In genomic region chr7:116242177-116242576, GRCh38 we compare ENCODE assay signal across 19 cellular contexts. TPM values are rescaled to one million over a fixed set of nuclear protein-coding genes. Genes with fewer than 3 reads are reported as not detected.
DNase-seq lines count a peak whose midpoint lies in the region; ATAC-seq and TF ChIP-seq lines count a peak whose summit lies in the region.
"Had no signal": no experiment of that assay in that cellular context is flagged by ENCODE, and none has a peak within 500 bp of the region (broad histone marks: within the 10 kb centered on the region; RNA-seq: fewer than 3 reads in every experiment).

No MANE protein-coding gene starts in this region.

- no peak overlapping the region for H3K4me2 ChIP-seq in DND-41 (ENCODE audit: insufficient read depth, low read length)
- no peak overlapping the region for H3K4me2 ChIP-seq in SK-N-SH
- H3K4me2 ChIP-seq: BLaER1 treated with 17β-estradiol and CSF1 and Interleukin-3, amounts not matched to agents 10 nM and 100 nM had no signal

- H3K4me1 ChIP-seq in DND-41 (ENCODE audit: insufficient read depth, low read length) (no peaks in the 10 kb centered on the region), SK-N-SH (ENCODE audit: control insufficient read depth in 1 of 2, insufficient read depth in 2 of 2, low read depth in 1 of 2, low read length in 1 of 2) (peaks cover 7 to 9% of the 10 kb centered on the region in 2 experiments; a peak in 3 of 4 replicates), foreskin keratinocyte (peaks cover 3% of the 10 kb centered on the region)
- H3K4me1 ChIP-seq: BLaER1 treated with 17β-estradiol and CSF1 and Interleukin-3, amounts not matched to agents 10 nM and 100 nM; esophagus squamous epithelium had no signal

- H3K9me3 ChIP-seq in DND-41 (ENCODE audit: insufficient read depth, low read length, severe bottlenecking) (peaks cover 10% of the 10 kb centered on the region), SK-N-SH (no peaks in the 10 kb centered on the region)

- H3K79me2 ChIP-seq in DND-41 (ENCODE audit: insufficient read depth, low read length) = no peaks in the 10 kb centered on the region
- H3K79me2 ChIP-seq in SK-N-SH (ENCODE audit: insufficient read depth) = no peaks in the 10 kb centered on the region

- H3K27ac ChIP-seq in DND-41 (ENCODE audit: low read length) (no peak overlapping the region), SK-N-SH (ENCODE audit: low read depth in 2 of 2, low read length in 1 of 2) (no peak overlapping the region), foreskin keratinocyte (no peak overlapping the region)
- H3K27ac ChIP-seq: BLaER1 treated with 17β-estradiol and CSF1 and Interleukin-3, amounts not matched to agents 10 nM and 100 nM; cardiac muscle cell; esophagus squamous epithelium; heart right ventricle; left ventricle myocardium inferior had no signal

- H3K36me3 ChIP-seq in DND-41 (ENCODE audit: insufficient read depth, low read length) (no peaks in the 10 kb centered on the region), SK-N-SH (replicated peaks in 1 of 2; ENCODE audit: control insufficient read depth in 1 of 2, insufficient read depth in 2 of 2, low read length in 1 of 2) (peaks cover 0 to 6% of the 10 kb centered on the region in 2 experiments)
- H3K36me3 ChIP-seq: cardiac muscle cell had no signal

- 74% methylated on average over 1 of the region's 1 CpG for WGBS in SK-N-SH (ENCODE audit: low lambda C conversion rate)

- H3K4me1 Mint-ChIP-seq in WTC11 = peaks cover 8% of the 10 kb centered on the region

- POLR2A ChIA-PET in SK-N-SH (lab: Yijun Ruan, JAX) = no interaction called here
- POLR2A ChIA-PET in WTC11 (lab: Charles Lee) = no interaction called here

- peaks cover 37% of the 10 kb centered on the region for H3K9me3 Mint-ChIP-seq in WTC11
- H3K9me3 Mint-ChIP-seq: immature natural killer cell had no signal

- H3K9ac ChIP-seq in DND-41 (ENCODE audit: low read depth, low read length) (no peak overlapping the region), SK-N-SH (no peak overlapping the region)
- H3K9ac ChIP-seq: BLaER1 treated with 17β-estradiol and CSF1 and Interleukin-3, amounts not matched to agents 10 nM and 100 nM had no signal

- CTCF ChIA-PET in SK-N-SH (lab: Yijun Ruan, JAX) = interaction anchor here (0.9 to 14.7 kb wide), 14 partner anchors 9 to 568 kb away, joined by 3 to 428 read pairs (median 5); no protein-coding TSS in a partner anchor
- CTCF ChIA-PET in WTC11 (lab: Charles Lee) = interaction anchor here (0.7 kb wide), 1 partner anchor 62 kb away, joined by 3 read pairs; no protein-coding TSS in a partner anchor

- H4K20me1 ChIP-seq in DND-41 (ENCODE audit: insufficient read depth, low read length) (no peaks in the 10 kb centered on the region), SK-N-SH (ENCODE audit: insufficient read depth) (no peaks in the 10 kb centered on the region)
- H4K20me1 ChIP-seq: BLaER1 treated with 17β-estradiol and CSF1 and Interleukin-3, amounts not matched to agents 10 nM and 100 nM had no signal

- H3K27ac Mint-ChIP-seq in WTC11 = no peak overlapping the region
- H3K27ac Mint-ChIP-seq: activated CD4-positive, alpha-beta T cell treated with anti-CD3 and anti-CD28 coated beads, Interleukin-2, amount 10 ng/mL, durations not matched to agents 24 days and 14 days had no signal

- H2AFZ ChIP-seq in DND-41 (ENCODE audit: low read depth, low read length) (no peak overlapping the region), SK-N-SH (ENCODE audit: low read depth) (no peak overlapping the region)

- TF ChIP-seq EP300 in SK-N-SH (IDR thresholded peaks at IDR 0.05; ENCODE audit: borderline replicate concordance in 1 of 2, low read depth in 1 of 2, low read length in 1 of 2) = no peak

- H3F3A ChIP-seq in SK-N-SH (replicated peaks; ENCODE audit: insufficient read depth) = peaks cover 5% of the 10 kb centered on the region

- no peak overlapping the region for H3K4me3 ChIP-seq in DND-41 (ENCODE audit: low read depth in 1 of 2, low read length in 2 of 2)
- no peak overlapping the region for H3K4me3 ChIP-seq in SK-N-SH (ENCODE audit: low read depth in 2 of 2, low read length in 1 of 2)
- H3K4me3 ChIP-seq: BLaER1 treated with 17β-estradiol and CSF1 and Interleukin-3, amounts not matched to agents 10 nM and 100 nM; cardiac muscle cell; esophagus squamous epithelium; heart right ventricle; left ventricle myocardium inferior had no signal

- H3K9me2 ChIP-seq in SK-N-SH = no peaks in the 10 kb centered on the region

- H3K4me3 Mint-ChIP-seq in WTC11 = no peak overlapping the region
- H3K4me3 Mint-ChIP-seq: activated CD4-positive, alpha-beta T cell treated with anti-CD3 and anti-CD28 coated beads, Interleukin-2, amount 10 ng/mL, durations not matched to agents 24 days and 14 days; immature natural killer cell had no signal

- H3K27me3 ChIP-seq in DND-41 (ENCODE audit: insufficient read depth, low read length, poor library complexity) = no peaks in the 10 kb centered on the region
- H3K27me3 ChIP-seq in SK-N-SH (ENCODE audit: insufficient read depth) = no peaks in the 10 kb centered on the region
- H3K27me3 ChIP-seq in foreskin keratinocyte = no peaks in the 10 kb centered on the region
- H3K27me3 ChIP-seq: BLaER1 treated with 17β-estradiol and CSF1 and Interleukin-3, amounts not matched to agents 10 nM and 100 nM; cardiac muscle cell; esophagus squamous epithelium; heart right ventricle had no signal

- ATAC-seq in DND-41 (ENCODE audit: insufficient read depth, low read depth) (no peak), foreskin keratinocyte (no peak), WTC11 (no peak)
- ATAC-seq: heart right ventricle, right cardiac atrium had no signal

- peak; percentile 32 for TF ChIP-seq RAD21 in SK-N-SH (IDR thresholded peaks at IDR 0.05; ENCODE audit: low read length)

- no peak for DNase-seq in DND-41
- DNase-seq in SK-N-SH = no peak
- DNase-seq in foreskin keratinocyte = no peak
- no peak for DNase-seq in NCI-H1694 treated with DMSO at 0.1 percent for 48 hours (lab: John Stamatoyannopoulos, UW)
- DNase-seq in NCI-H1930 (lab: John Stamatoyannopoulos, UW) = no peak
- DNase-seq in mesenteric fat pad (ENCODE audit: low spot score) = no peak
- no peak for DNase-seq in WTC11 (ENCODE audit: low spot score)
- DNase-seq: activated CD4-positive, alpha-beta T cell treated with anti-CD3 and anti-CD28 coated beads, Interleukin-2, amount 10 ng/mL, durations not matched to agents 24 days and 14 days; esophagus squamous epithelium; heart right ventricle; immature natural killer cell; KBM-7; left ventricle myocardium inferior; NCI-H2081; NK-92 treated with Interleukin-12 subunit alpha and Interleukin-12 subunit beta, amount 100 ng/mL, for 24 hours; right cardiac atrium; stimulated activated CD4-positive, alpha-beta T cell treated with anti-CD3 and anti-CD28 coated beads, Interleukin-15, amount 100 ng/mL, for 24 hours had no signal

- TF ChIP-seq CTCF in DND-41 (IDR thresholded peaks at IDR 0.05; ENCODE audit: borderline replicate concordance, extremely low read depth, low read length, poor library complexity, severe bottlenecking) = peak; percentile 9
- peak; percentile 60 for TF ChIP-seq CTCF in SK-N-SH (IDR thresholded peaks at IDR 0.05)
- TF ChIP-seq CTCF in foreskin keratinocyte (conservative IDR thresholded peaks at IDR 0.05) = peak; percentile 13
- no peak for TF ChIP-seq CTCF in WTC11 (IDR thresholded peaks at IDR 0.05)

- no peaks in the 10 kb centered on the region for H3K27me3 Mint-ChIP-seq in WTC11 (ENCODE audit: low read depth)
- H3K27me3 Mint-ChIP-seq: activated CD4-positive, alpha-beta T cell treated with anti-CD3 and anti-CD28 coated beads, Interleukin-2, amount 10 ng/mL, durations not matched to agents 24 days and 14 days had no signal

- H3K36me3 Mint-ChIP-seq in WTC11 = peaks cover 41% of the 10 kb centered on the region

TF ChIP-seq in SK-N-SH, 30 proteins besides CTCF, POLR2A, EP300 and RAD21:
- TF ChIP-seq RFX5 (IDR thresholded peaks at IDR 0.05; ENCODE audit: low read length) (no peak), FOSL2 (IDR thresholded peaks at IDR 0.05; ENCODE audit: borderline replicate concordance, low read depth) (no peak)

TF ChIP-seq in WTC11, 78 proteins besides CTCF, POLR2A, EP300 and RAD21:
- TF ChIP-seq MXD4 (CRISPR knock-in tag; IDR thresholded peaks at IDR 0.05; ENCODE audit: borderline replicate concordance) (no peak), RORB (CRISPR knock-in tag; IDR thresholded peaks at IDR 0.05) (no peak), NFE2L1 (CRISPR knock-in tag; IDR thresholded peaks at IDR 0.05) (no peak), ZNF671 (CRISPR knock-in tag; IDR thresholded peaks at IDR 0.05) (no peak), HMGXB4 (CRISPR knock-in tag; IDR thresholded peaks at IDR 0.05) (no peak), CBFB (CRISPR knock-in tag; IDR thresholded peaks at IDR 0.05; ENCODE audit: low read depth) (no peak)
TF ChIP-seq in WTC11: peak in this region for 0.

RNA-seq across cellular contexts. Expression of gene TES, which starts 31.8 kb away (rescaled TPM):
- polyA plus RNA-seq in SK-N-SH (2012; rRNA removed) (9.5 and 15.6 TPM in 2 replicates), foreskin keratinocyte (53.6 and 55.3 TPM in 2 replicates)
- 12.5 and 13.4 TPM in 2 replicates for polyA plus RNA-seq in SK-N-SH (2012; cell fraction: cytosol; rRNA removed)
- 16.9 and 22.4 TPM in 2 replicates for polyA plus RNA-seq in SK-N-SH (2012; cell fraction: nucleus; rRNA removed)
- total RNA-seq in foreskin keratinocyte (115 and 130 TPM in 2 replicates), mesenteric fat pad (30.3 TPM), WTC11 (2021) (48.5 to 49.9 TPM (median 49.5 TPM) in 3 replicates)
